In the genomic region with DNA sequence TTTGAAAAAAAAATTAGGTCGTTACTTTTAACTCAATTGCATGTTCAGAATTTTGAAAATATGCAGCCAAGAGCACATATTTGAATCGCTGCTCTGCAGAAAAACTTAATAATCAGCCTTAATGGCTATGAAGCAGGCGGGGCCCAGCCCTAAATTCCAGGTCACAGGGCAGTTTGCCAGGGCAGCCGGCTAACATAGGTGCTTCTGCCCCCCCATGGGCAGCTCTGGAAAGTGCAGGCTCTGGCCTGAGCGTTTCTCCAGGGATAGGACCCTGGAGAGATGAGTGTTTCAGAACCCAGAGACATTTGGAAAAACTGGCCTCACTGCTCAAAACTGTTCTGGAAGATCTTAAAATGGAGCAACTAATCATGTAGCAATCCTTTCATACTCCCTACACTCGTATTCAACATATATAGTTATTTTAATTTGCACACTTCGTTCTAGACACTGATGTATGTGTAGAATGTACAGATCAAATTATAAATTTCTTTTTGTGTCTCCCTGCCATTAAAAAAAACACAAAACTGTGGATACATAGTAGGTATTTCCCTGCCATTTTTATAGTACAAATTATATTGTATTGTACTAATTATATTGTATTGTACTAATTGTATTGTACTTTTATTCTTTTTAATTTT, we compare ENCODE assay signal across 8 cellular contexts. TPM values are rescaled to one million over a fixed set of nuclear protein-coding genes. Genes with fewer than 3 reads are reported as not detected.
DNase-seq lines count a peak whose midpoint lies in the region; ATAC-seq and TF ChIP-seq lines count a peak whose summit lies in the region.

No MANE protein-coding gene starts in this region.

- H3K27me3 ChIP-seq in BE2C, result no peaks in the 10 kb centered on the region
- H3K27me3 ChIP-seq in heart right ventricle, result no peaks in the 10 kb centered on the region

- ATAC-seq in GM21423 (IDR thresholded peaks at IDR 0.05; ENCODE audit: unreplicated experiment), result peak; percentile 55
- peak; percentile 91 to 97 (median 96) for ATAC-seq in heart right ventricle
- ATAC-seq in GM19328 (IDR thresholded peaks at IDR 0.05; ENCODE audit: unreplicated experiment), result no peak

- H3K27ac ChIP-seq in heart right ventricle, result peak overlapping the region in 4 of 10 donors; percentile 2 to 35 (median 8)

- WGBS in heart right ventricle, 2 donors, result 12 to 14% methylated on average over 7 of the region's 7 CpGs

- H3K4me1 ChIP-seq in BE2C (0 out of 2 replicates have a peak, but pooled peaks cover 3% of the 10 kb centered on the region), heart right ventricle (peaks cover 0 to 20% (median 13%) of the 10 kb centered on the region in 9 donors)

- DNase-seq in BE2C (peak; percentile 94), NCI-H1436 (lab: John Stamatoyannopoulos, UW) (peak; percentile 53), T follicular helper cell (ENCODE audit: low read depth) (peak; percentile 68), heart right ventricle (peak; percentile 89 to 92), putamen (ENCODE audit: low spot score) (peak; percentile 71)
- DNase-seq in activated naive CD8-positive, alpha-beta T cell treated with anti-CD3 and anti-CD28 coated beads, Interleukin-2, amount 50 U/mL, for 16 hours (ENCODE audit: low read depth, low spot score), result peak; percentile 57

- no peak overlapping the region for H3K4me3 ChIP-seq in BE2C (ENCODE audit: low read depth, low read length)
- peak overlapping the region in 1 of 10 donors; percentile 6 for H3K4me3 ChIP-seq in heart right ventricle

- peak; percentile 95 for TF ChIP-seq CTCF in BE2C (IDR thresholded peaks at IDR 0.05; ENCODE audit: low read depth, low read length)
- TF ChIP-seq CTCF in heart right ventricle (IDR thresholded peaks at IDR 0.05), result peak; percentile 88 to 97 (median 95)

- no peaks in the 10 kb centered on the region for H3K9me3 ChIP-seq in BE2C
- no peaks in the 10 kb centered on the region for H3K9me3 ChIP-seq in heart right ventricle

- intact Hi-C loops in heart right ventricle (cut with DNase I), result loop anchor here (1.0 to 10.0 kb wide), 6 partner anchors 38 to 181 kb away; partner anchors contain the start of gene DNAL1 (in 1 of the 10)

- H3K36me3 ChIP-seq in BE2C (no peaks in the 10 kb centered on the region), heart right ventricle (no peaks in the 10 kb centered on the region)

RNA-seq across cellular contexts. Expression of gene PTGR2, which starts 26.0 kb away (rescaled TPM):
- polyA plus RNA-seq in BE2C (2012; ENCODE audit: insufficient read depth, insufficient read length, low read depth), result 3.4 TPM
- 10 to 100 TPM; 24.8 to 48.7 (median 36.7) TPM for total RNA-seq in heart right ventricle
- 10 to 100 TPM in 1 of 2 donors, 1 to 10 TPM in 1; 9.5 to 21.7 TPM for polyA plus RNA-seq in heart right ventricle
